In the genomic region with DNA sequence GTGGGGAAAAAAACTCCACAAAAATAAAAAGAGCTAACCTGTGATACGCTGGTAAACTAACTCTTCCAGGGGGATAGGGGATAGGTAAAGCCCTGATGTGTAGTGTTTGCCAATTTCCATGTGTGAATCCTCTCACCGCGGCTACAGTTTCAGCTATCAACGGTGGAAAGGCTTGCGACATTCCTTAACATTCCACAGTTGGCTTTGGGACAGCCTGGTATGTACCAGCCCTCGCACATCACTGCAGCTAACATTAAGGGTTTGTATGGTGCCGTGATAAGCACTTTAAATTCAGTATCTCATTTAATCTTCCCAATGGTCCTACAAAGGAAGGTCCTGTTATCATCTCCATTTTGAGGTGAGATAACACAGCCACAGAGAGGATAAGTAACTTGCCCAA, we compare ENCODE assay signal across 21 cellular contexts.
"Had no signal": no experiment of that assay in that cellular context is flagged by ENCODE, and none has a peak within 500 bp of the region (broad histone marks: within the 10 kb centered on the region; RNA-seq: fewer than 3 reads in every experiment).

No MANE protein-coding gene starts in this region.

- H3K36me3 Mint-ChIP-seq: activated naive CD4-positive, alpha-beta T cell treated with anti-CD3 and anti-CD28 coated beads, Interleukin-2, amount 10 ng/mL, durations not matched to agents 7 days and 5 days; WTC11 had no signal

- DNase-seq: activated CD4-positive, alpha-beta T cell treated with anti-CD3 and anti-CD28 coated beads for 48 hours; activated CD8-positive, alpha-beta T cell treated with anti-CD3 and anti-CD28 coated beads, Interleukin-2, amount 10 ng/mL, durations not matched to agents 7 days and 5 days; activated effector memory CD4-positive, alpha-beta T cell treated with Interleukin-2 at 50 U/mL for 16 hours; activated naive CD4-positive, alpha-beta T cell treated with anti-CD3 and anti-CD28 coated beads, Interleukin-2, amount 10 ng/mL, durations not matched to agents 7 days and 5 days; activated naive CD8-positive, alpha-beta T cell treated with anti-CD3 and anti-CD28 coated beads, Interleukin-2, amount 50 U/mL, for 24 hours; activated T-cell treated with anti-CD3 and anti-CD28 coated beads, Interleukin-2, amount 50 U/mL, for 4 hours; erythroblast; heart left ventricle; left lung; mammary epithelial cell; SW 1271 had no signal

- H3K4me3 ChIP-seq: ascending aorta, coronary artery, gastroesophageal sphincter, heart left ventricle, left lung, thoracic aorta had no signal

- H3K27me3 ChIP-seq: ascending aorta, gastroesophageal sphincter, heart left ventricle, left lung had no signal

- H3K36me3 ChIP-seq: ascending aorta, left lung, thoracic aorta had no signal

- H3K27ac ChIP-seq: ascending aorta, coronary artery, gastroesophageal sphincter, heart left ventricle, left lung, thoracic aorta had no signal

- H3K9me3 ChIP-seq: ascending aorta, gastroesophageal sphincter, heart left ventricle, left lung, thoracic aorta had no signal

- H3K4me1 Mint-ChIP-seq: activated naive CD4-positive, alpha-beta T cell treated with anti-CD3 and anti-CD28 coated beads, Interleukin-2, amount 10 ng/mL, durations not matched to agents 7 days and 5 days; activated naive CD8-positive, alpha-beta T cell treated with anti-CD3 and anti-CD28 coated beads, Interleukin-2, amount 50 U/mL, for 24 hours had no signal

- FAIRE-seq: endometrium, TTC549 had no signal

- H3K27ac Mint-ChIP-seq: activated CD8-positive, alpha-beta T cell treated with anti-CD3 and anti-CD28 coated beads, Interleukin-2, amount 10 ng/mL, durations not matched to agents 7 days and 5 days; activated naive CD4-positive, alpha-beta T cell treated with anti-CD3 and anti-CD28 coated beads, Interleukin-2, amount 10 ng/mL, durations not matched to agents 7 days and 5 days; activated naive CD8-positive, alpha-beta T cell treated with anti-CD3 and anti-CD28 coated beads, Interleukin-2, amount 50 U/mL, for 24 hours; progenitor cell of endocrine pancreas; T-helper 2 cell treated with Interferon-gamma antibody and Interleukin-4, amounts not matched to agents 5 μg/mL and 100 μg/mL, for 36 hours had no signal

- H3K4me1 ChIP-seq: ascending aorta, gastroesophageal sphincter, heart left ventricle, left lung had no signal

- ATAC-seq: activated CD8-positive, alpha-beta T cell treated with anti-CD3 and anti-CD28 coated beads, Interleukin-2, amount 10 ng/mL, durations not matched to agents 7 days and 5 days; activated naive CD8-positive, alpha-beta T cell treated with anti-CD3 and anti-CD28 coated beads, Interleukin-2, amount 50 U/mL, for 24 hours; activated T-cell treated with anti-CD3 and anti-CD28 coated beads, Interleukin-2, amount 50 U/mL, for 4 hours; gastroesophageal sphincter; heart left ventricle; left lung; WTC11 had no signal

- H3K9me3 Mint-ChIP-seq: activated naive CD4-positive, alpha-beta T cell treated with anti-CD3 and anti-CD28 coated beads, Interleukin-2, amount 10 ng/mL, durations not matched to agents 7 days and 5 days; activated naive CD8-positive, alpha-beta T cell treated with anti-CD3 and anti-CD28 coated beads, Interleukin-2, amount 50 U/mL, for 24 hours; activated T-cell treated with anti-CD3 and anti-CD28 coated beads, Interleukin-2, amount 50 U/mL, for 4 hours; neural crest cell; T-helper 2 cell treated with Interferon-gamma antibody and Interleukin-4, amounts not matched to agents 5 μg/mL and 100 μg/mL, for 36 hours; WTC11 had no signal

- H3K27me3 Mint-ChIP-seq: activated naive CD4-positive, alpha-beta T cell treated with anti-CD3 and anti-CD28 coated beads, Interleukin-2, amount 10 ng/mL, durations not matched to agents 7 days and 5 days; activated naive CD8-positive, alpha-beta T cell treated with anti-CD3 and anti-CD28 coated beads, Interleukin-2, amount 50 U/mL, for 24 hours had no signal

- H3K4me3 Mint-ChIP-seq: activated CD8-positive, alpha-beta T cell treated with anti-CD3 and anti-CD28 coated beads, Interleukin-2, amount 10 ng/mL, durations not matched to agents 7 days and 5 days; activated naive CD4-positive, alpha-beta T cell treated with anti-CD3 and anti-CD28 coated beads, Interleukin-2, amount 10 ng/mL, durations not matched to agents 7 days and 5 days; activated naive CD8-positive, alpha-beta T cell treated with anti-CD3 and anti-CD28 coated beads, Interleukin-2, amount 50 U/mL, for 24 hours; activated T-cell treated with anti-CD3 and anti-CD28 coated beads, Interleukin-2, amount 50 U/mL, for 4 hours; neural crest cell; T-helper 2 cell treated with Interferon-gamma antibody and Interleukin-4, amounts not matched to agents 5 μg/mL and 100 μg/mL, for 36 hours; WTC11 had no signal
